ENCODE assay signal across 28 cellular contexts in genomic region chr6:129486333-129486732, GRCh38.
DNase-seq lines count a peak whose midpoint lies in the region; ATAC-seq and TF ChIP-seq lines count a peak whose summit lies in the region.
"Had no signal": no experiment of that assay in that cellular context is flagged by ENCODE, and none has a peak within 500 bp of the region (broad histone marks: within the 10 kb centered on the region; RNA-seq: fewer than 3 reads in every experiment).

No MANE protein-coding gene starts in this region.

- peaks cover 37% of the 10 kb centered on the region for H3K4me1 ChIP-seq in BLaER1

- ATAC-seq in HG02623 (IDR thresholded peaks at IDR 0.05; ENCODE audit: unreplicated experiment) = no peak
- ATAC-seq: esophagus mucosa; naive thymus-derived CD8-positive, alpha-beta T cell; PC-3; stimulated activated naive CD8-positive, alpha-beta T cell treated with anti-CD3 and anti-CD28 coated beads, Interleukin-15, amount 100 ng/mL, for 72 hours had no signal

- peak; percentile 44 for DNase-seq in NCI-H524 treated with DMSO at 0.1 percent for 48 hours (lab: John Stamatoyannopoulos, UW)
- DNase-seq in dorsolateral prefrontal cortex = no peak
- DNase-seq in pons (ENCODE audit: low spot score) = peak; percentile 28
- no peak for DNase-seq in activated gamma-delta T cell (lab: John Stamatoyannopoulos, UW)
- DNase-seq in NCI-H1048 (lab: John Stamatoyannopoulos, UW) = no peak
- DNase-seq: activated CD4-positive, alpha-beta T cell treated with anti-CD3 and anti-CD28 coated beads, Interleukin-2, amount 50 U/mL, for 48 hours; activated CD4-positive, CD25-positive, alpha-beta regulatory T cell treated with anti-CD3 and anti-CD28 coated beads, Interleukin-2, amount 50 U/mL, for 72 hours; activated naive CD4-positive, alpha-beta T cell treated with Interleukin-2 at 50 U/mL for 16 hours; activated T-cell treated with anti-CD3 and anti-CD28 coated beads, Interleukin-2, amount 50 U/mL, for 48 hours; Caco-2; DMS53; endodermal cell; H7; heart left ventricle; kidney; MM.1S; naive thymus-derived CD8-positive, alpha-beta T cell; NCI-H1436; NCI-H446 treated with DMSO at 0.1 percent for 48 hours; PC-3; stimulated activated naive CD8-positive, alpha-beta T cell treated with anti-CD3 and anti-CD28 coated beads, Interleukin-15, amount 100 ng/mL, for 72 hours; T-helper 2 cell; thyroid gland had no signal

- H3K9ac ChIP-seq in BLaER1 = no peak overlapping the region

- intact Hi-C loops in dorsolateral prefrontal cortex (cut with DNase I) = no loop called here

- no peaks in the 10 kb centered on the region for H3K9me3 ChIP-seq in BLaER1
- H3K9me3 ChIP-seq: Caco-2, heart left ventricle, thyroid gland, vagina had no signal

- H3K4me2 ChIP-seq in BLaER1 = peak overlapping the region; percentile 27; the same call in 1 of the 2 replicates
- H3K4me2 ChIP-seq: smooth muscle cell had no signal

- H4K20me1 ChIP-seq in BLaER1 = no peaks in the 10 kb centered on the region

- no peak for TF ChIP-seq CTCF in dorsolateral prefrontal cortex (IDR thresholded peaks at IDR 0.05 in 54 of 56, conservative IDR thresholded peaks at IDR 0.05 in 2 of 56; ENCODE audit: low read depth in 1 of 56, partially characterized antibody in 56 of 56)

- H3K4me3 ChIP-seq in BLaER1 = no peak overlapping the region
- peak overlapping the region in 1 of 59 donors; percentile 17 for H3K4me3 ChIP-seq in dorsolateral prefrontal cortex
- H3K4me3 ChIP-seq: heart left ventricle, smooth muscle cell, thyroid gland, vagina had no signal

- H3K27me3 ChIP-seq in BLaER1 (no peaks in the 10 kb centered on the region), dorsolateral prefrontal cortex (no peaks in the 10 kb centered on the region)
- H3K27me3 ChIP-seq: heart left ventricle, thyroid gland, vagina had no signal

- H3K27ac ChIP-seq in BLaER1 = no peak overlapping the region
- H3K27ac ChIP-seq in dorsolateral prefrontal cortex = peak overlapping the region in 58 of 59 donors; percentile 6 to 87 (median 66)
- H3K27ac ChIP-seq: heart left ventricle, thyroid gland, vagina had no signal

- no peaks in the 10 kb centered on the region for H3K36me3 ChIP-seq in BLaER1
- H3K36me3 ChIP-seq: thyroid gland had no signal

Comparison
In these comparisons a context has a peak if more than half of its experiments do, and no peak if none do; other contexts are left out.
1. DNase-seq: peak in NCI-H524 treated with DMSO at 0.1 percent for 48 hours (single experiment) and pons (single experiment); none in dorsolateral prefrontal cortex (0 of 10), activated gamma-delta T cell (single experiment) and NCI-H1048 (single experiment).